1 cellular context compared by ENCODE assay signal in the genomic region with DNA sequence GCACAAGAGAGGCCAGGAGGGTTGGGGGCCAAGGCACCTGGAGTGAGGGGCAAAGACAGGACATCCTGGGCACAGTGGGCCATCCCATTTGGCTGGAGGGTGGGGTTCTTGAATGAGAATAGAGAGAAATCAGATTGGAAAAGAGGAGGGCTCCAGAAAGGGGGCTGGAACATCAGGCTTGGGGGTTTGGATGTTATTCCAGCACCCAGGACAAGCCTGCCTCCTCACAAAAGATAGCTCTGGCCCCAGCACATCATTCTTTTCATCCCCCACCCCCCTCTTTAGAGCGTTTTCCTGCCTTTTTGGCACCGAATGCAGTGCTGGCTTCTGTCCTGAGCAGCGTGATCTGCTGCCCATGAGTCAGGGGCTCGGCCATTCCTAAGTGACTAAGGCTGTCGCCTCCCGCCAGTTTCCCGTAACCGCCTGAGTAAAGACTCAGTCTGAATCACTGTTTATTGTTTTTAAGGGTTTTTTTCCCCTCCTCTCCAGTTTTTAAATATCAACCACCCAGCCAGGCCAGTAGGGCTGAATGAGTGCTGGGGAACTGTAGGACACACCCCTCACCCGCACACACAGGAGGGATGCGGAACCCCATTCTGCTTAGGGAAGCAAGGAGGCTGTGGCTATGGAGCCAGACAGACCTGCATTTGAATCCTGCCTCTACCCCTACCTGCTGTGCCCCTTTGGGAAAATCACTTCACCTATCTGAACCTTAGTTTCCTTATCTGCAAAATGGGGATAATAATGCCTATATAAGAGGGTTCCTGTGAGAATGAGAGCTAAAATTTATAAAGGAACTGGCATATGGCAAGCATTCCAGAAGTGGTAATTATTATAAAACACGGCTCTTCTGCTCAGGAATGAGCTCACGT.
TF ChIP-seq lines count a peak whose summit lies in the region.

No MANE protein-coding gene starts in this region.

TF ChIP-seq in HCT116, 20 proteins besides CTCF, POLR2A, EP300 and RAD21 (continued from another document):
- TF ChIP-seq EZH2phosphoT487 (IDR thresholded peaks at IDR 0.05; ENCODE audit: borderline replicate concordance): no peak
- TF ChIP-seq TCF7L2 (IDR thresholded peaks at IDR 0.05; ENCODE audit: borderline replicate concordance, extremely low read depth, insufficient read depth, insufficient read length): no peak
- no peak for TF ChIP-seq ZNF274 (IDR thresholded peaks at IDR 0.05; ENCODE audit: low read depth, low read length)
- TF ChIP-seq, protein P1, sequence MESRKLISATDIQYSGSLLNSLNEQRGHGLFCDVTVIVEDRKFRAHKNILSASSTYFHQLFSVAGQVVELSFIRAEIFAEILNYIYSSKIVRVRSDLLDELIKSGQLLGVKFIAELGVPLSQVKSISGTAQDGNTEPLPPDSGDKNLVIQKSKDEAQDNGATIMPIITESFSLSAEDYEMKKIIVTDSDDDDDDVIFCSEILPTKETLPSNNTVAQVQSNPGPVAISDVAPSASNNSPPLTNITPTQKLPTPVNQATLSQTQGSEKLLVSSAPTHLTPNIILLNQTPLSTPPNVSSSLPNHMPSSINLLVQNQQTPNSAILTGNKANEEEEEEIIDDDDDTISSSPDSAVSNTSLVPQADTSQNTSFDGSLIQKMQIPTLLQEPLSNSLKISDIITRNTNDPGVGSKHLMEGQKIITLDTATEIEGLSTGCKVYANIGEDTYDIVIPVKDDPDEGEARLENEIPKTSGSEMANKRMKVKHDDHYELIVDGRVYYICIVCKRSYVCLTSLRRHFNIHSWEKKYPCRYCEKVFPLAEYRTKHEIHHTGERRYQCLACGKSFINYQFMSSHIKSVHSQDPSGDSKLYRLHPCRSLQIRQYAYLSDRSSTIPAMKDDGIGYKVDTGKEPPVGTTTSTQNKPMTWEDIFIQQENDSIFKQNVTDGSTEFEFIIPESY (IDR thresholded peaks at IDR 0.05; ENCODE audit: extremely low read depth, insufficient replicate concordance, low read length): no peak
- TF ChIP-seq YY1 (IDR thresholded peaks at IDR 0.05; ENCODE audit: extremely low read depth, insufficient replicate concordance, low read depth, low read length): peak; percentile 59
- TF ChIP-seq SRF (IDR thresholded peaks at IDR 0.05; ENCODE audit: low read depth): no peak
- peak; percentile 87 for TF ChIP-seq JUND (IDR thresholded peaks at IDR 0.05)
- TF ChIP-seq FOSL1 (IDR thresholded peaks at IDR 0.05; ENCODE audit: low read depth): peak; percentile 88
- TF ChIP-seq, protein P2, sequence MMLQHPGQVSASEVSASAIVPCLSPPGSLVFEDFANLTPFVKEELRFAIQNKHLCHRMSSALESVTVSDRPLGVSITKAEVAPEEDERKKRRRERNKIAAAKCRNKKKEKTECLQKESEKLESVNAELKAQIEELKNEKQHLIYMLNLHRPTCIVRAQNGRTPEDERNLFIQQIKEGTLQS (IDR thresholded peaks at IDR 0.05): no peak
- TF ChIP-seq EZH2 (IDR thresholded peaks at IDR 0.05): no peak
- peak; percentile 85 for TF ChIP-seq CBX3 (IDR thresholded peaks at IDR 0.05; ENCODE audit: low read depth)
- no peak for TF ChIP-seq ELF1 (IDR thresholded peaks at IDR 0.05; ENCODE audit: borderline replicate concordance, low read depth)
- TF ChIP-seq SP1 (IDR thresholded peaks at IDR 0.05; ENCODE audit: low read depth): peak; percentile 88
- 0 out of 2 replicates have a peak, but pooled peaks have one; percentile 48 for TF ChIP-seq SIN3A (IDR thresholded peaks at IDR 0.05; ENCODE audit: low read depth)
TF ChIP-seq in HCT116: peak in this region for 9.
